8 cellular contexts compared by ENCODE assay signal in the genomic region with DNA sequence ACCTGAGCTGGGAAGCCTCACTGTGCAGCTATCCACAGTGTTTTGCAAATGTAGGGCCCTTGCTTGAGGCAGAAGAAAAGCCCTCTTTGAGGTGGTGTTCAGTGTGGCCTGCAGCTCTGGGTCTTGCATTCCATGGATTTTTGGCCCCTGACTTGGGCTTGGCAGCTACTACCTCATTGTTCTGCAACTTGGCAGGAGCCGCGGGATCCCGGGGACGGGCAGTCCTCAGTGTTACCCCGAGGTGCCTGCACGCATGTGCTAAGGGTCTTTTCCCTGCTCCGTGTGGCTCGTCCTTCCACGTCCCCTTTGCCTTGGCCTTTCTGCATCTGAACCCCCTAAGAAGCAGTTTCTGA. TPM values are rescaled to one million over a fixed set of nuclear protein-coding genes. Genes with fewer than 3 reads are reported as not detected.
DNase-seq lines count a peak whose midpoint lies in the region; ATAC-seq and TF ChIP-seq lines count a peak whose summit lies in the region.

No MANE protein-coding gene starts in this region.

- H3K4me1 ChIP-seq in RWPE2 (ENCODE audit: insufficient read depth, poor library complexity, severe bottlenecking): peaks cover 67% of the 10 kb centered on the region

- H3K9me3 ChIP-seq in RWPE2 (ENCODE audit: severe bottlenecking): no peaks in the 10 kb centered on the region

- peak overlapping the region; percentile 80 for H3K27ac ChIP-seq in RWPE2 (ENCODE audit: poor library complexity, severe bottlenecking)

- H3K36me3 ChIP-seq in RWPE2 (ENCODE audit: low read depth): peaks cover 16% of the 10 kb centered on the region

- TF ChIP-seq CTCF in RWPE2 (IDR thresholded peaks at IDR 0.05; ENCODE audit: poor library complexity, severe bottlenecking): no peak
- no peak for TF ChIP-seq CTCF in foreskin fibroblast (IDR thresholded peaks at IDR 0.05; ENCODE audit: low read depth, low read length)

- no peaks in the 10 kb centered on the region for H3K27me3 ChIP-seq in RWPE2 (ENCODE audit: insufficient read depth, poor library complexity, severe bottlenecking)

- peak; percentile 96 for DNase-seq in AG20443 (ENCODE audit: low spot score)
- DNase-seq in RWPE2 (ENCODE audit: low spot score): peak; percentile 94
- DNase-seq in foreskin fibroblast: peak; percentile 94 to 97
- peak; percentile 98 for DNase-seq in myocyte (ENCODE audit: low read depth)
- DNase-seq in NCI-H146 (lab: John Stamatoyannopoulos, UW): no peak
- no peak for DNase-seq in T-helper 2 cell
- DNase-seq in NCI-H2171 (lab: John Stamatoyannopoulos, UW): no peak

- H3K4me3 ChIP-seq in RWPE2 (ENCODE audit: severe bottlenecking) (no peak overlapping the region), foreskin fibroblast (ENCODE audit: low read depth in 1 of 2, low read length in 2 of 2) (no peak overlapping the region)

- ATAC-seq in RWPE2 (ENCODE audit: low read depth) (peak; percentile 84), HG03571 (IDR thresholded peaks at IDR 0.05; ENCODE audit: unreplicated experiment) (no peak)

RNA-seq across cellular contexts. Expression of a gene that starts 39.8 kb away (rescaled TPM):
- total RNA-seq in myocyte: 65.6 and 84.7 TPM in 2 replicates
- polyA plus RNA-seq in myocyte (2012): 124 TPM

Comparison
In these comparisons a context has a peak if more than half of its experiments do, and no peak if none do; other contexts are left out.
1. DNase-seq: peak in AG20443 (single experiment), RWPE2 (single experiment), foreskin fibroblast (2 of 2) and myocyte (single experiment); none in NCI-H146 (single experiment), T-helper 2 cell (0 of 5) and NCI-H2171 (single experiment).